In genomic region chr4:153485374-153485773, GRCh38 we compare ENCODE assay signal across 15 cellular contexts. TPM values are rescaled to one million over a fixed set of nuclear protein-coding genes. Genes with fewer than 3 reads are reported as not detected.
DNase-seq lines count a peak whose midpoint lies in the region; ATAC-seq and TF ChIP-seq lines count a peak whose summit lies in the region.
"Had no signal": no experiment of that assay in that cellular context is flagged by ENCODE, and none has a peak within 500 bp of the region (broad histone marks: within the 10 kb centered on the region; RNA-seq: fewer than 3 reads in every experiment).

No MANE protein-coding gene starts in this region.

- peaks cover 39% of the 10 kb centered on the region for H3K36me3 Mint-ChIP-seq in CD8-positive, alpha-beta T cell
- peaks cover 25% of the 10 kb centered on the region for H3K36me3 Mint-ChIP-seq in activated naive CD8-positive, alpha-beta T cell treated with anti-CD3 and anti-CD28 coated beads for 36 hours
- H3K36me3 Mint-ChIP-seq in progenitor cell of endocrine pancreas (ENCODE audit: insufficient read depth): peaks cover 3% of the 10 kb centered on the region

- no peak overlapping the region for H3K27ac ChIP-seq in CD8-positive, alpha-beta T cell (ENCODE audit: low read depth, low read length)
- peak overlapping the region; percentile 44; the same call in 1 of the 2 replicates for H3K27ac ChIP-seq in GM23248
- no peak overlapping the region for H3K27ac ChIP-seq in SJCRH30
- H3K27ac ChIP-seq: VCaP had no signal

- no peak for ATAC-seq in CD8-positive, alpha-beta T cell
- ATAC-seq: activated T-cell treated with anti-CD3 and anti-CD28 coated beads, Interleukin-2, amount 50 U/mL, for 4 hours; effector memory CD8-positive, alpha-beta T cell; K562 had no signal

- H3K4me2 ChIP-seq in GM23248 (ENCODE audit: unreplicated experiment): no peak overlapping the region

- no peaks in the 10 kb centered on the region for H3K27me3 Mint-ChIP-seq in CD8-positive, alpha-beta T cell (ENCODE audit: low read depth)
- no peaks in the 10 kb centered on the region for H3K27me3 Mint-ChIP-seq in activated naive CD8-positive, alpha-beta T cell treated with anti-CD3 and anti-CD28 coated beads for 36 hours
- peaks cover 5% of the 10 kb centered on the region for H3K27me3 Mint-ChIP-seq in progenitor cell of endocrine pancreas
- H3K27me3 Mint-ChIP-seq: effector memory CD8-positive, alpha-beta T cell had no signal

- H3K79me2 ChIP-seq in GM23248 (ENCODE audit: insufficient read depth): peaks cover 9% of the 10 kb centered on the region; the same call in 1 of the 2 replicates

- 96 to 100% methylated on average over 1 of the region's 1 CpG for WGBS in GM23248 (ENCODE audit: low coverage in 1 of 2, low lambda C conversion rate in 2 of 2, missing lambda C conversion rate in 2 of 2), 2 experiments

- no peak for TF ChIP-seq CTCF in CD8-positive, alpha-beta T cell (IDR thresholded peaks at IDR 0.05)
- no peak for TF ChIP-seq CTCF in progenitor cell of endocrine pancreas (IDR thresholded peaks at IDR 0.05; ENCODE audit: unreplicated experiment)

- no peaks in the 10 kb centered on the region for H3K9me3 Mint-ChIP-seq in CD8-positive, alpha-beta T cell
- no peaks in the 10 kb centered on the region for H3K9me3 Mint-ChIP-seq in activated naive CD8-positive, alpha-beta T cell treated with anti-CD3 and anti-CD28 coated beads for 36 hours
- no peaks in the 10 kb centered on the region for H3K9me3 Mint-ChIP-seq in progenitor cell of endocrine pancreas (ENCODE audit: low read depth)
- H3K9me3 Mint-ChIP-seq: activated T-cell treated with anti-CD3 and anti-CD28 coated beads, Interleukin-2, amount 50 U/mL, for 4 hours; effector memory CD8-positive, alpha-beta T cell; nephron had no signal

- no peak overlapping the region for H2AFZ ChIP-seq in GM23248

- no peak for DNase-seq in CD8-positive, alpha-beta T cell
- DNase-seq in GM23248 (no peak), progenitor cell of endocrine pancreas (ENCODE audit: low spot score, unreplicated experiment) (no peak), NCI-H2196 treated with DMSO at 0.1 percent for 48 hours (lab: John Stamatoyannopoulos, UW; ENCODE audit: unreplicated experiment) (no peak), SJCRH30 (no peak)
- no peak for DNase-seq in activated naive CD8-positive, alpha-beta T cell treated with anti-CD3 and anti-CD28 coated beads for 36 hours
- DNase-seq in stimulated activated naive CD4-positive, alpha-beta T cell (lab: John Stamatoyannopoulos, UW): no peak
- DNase-seq: activated T-cell treated with anti-CD3 and anti-CD28 coated beads, Interleukin-2, amount 50 U/mL, for 4 hours; effector memory CD8-positive, alpha-beta T cell; NCI-H1436; NCI-H774; SHP77 had no signal

- POLR2A ChIA-PET in CD8-positive, alpha-beta T cell (lab: Charles Lee): interaction anchor here (1.9 to 2.1 kb wide), 2 partner anchors 12 to 37 kb away, joined by 6 to 11 read pairs; no protein-coding TSS in a partner anchor

- H3K27ac Mint-ChIP-seq in CD8-positive, alpha-beta T cell: peak overlapping the region; percentile 95
- peak overlapping the region; percentile 91 for H3K27ac Mint-ChIP-seq in activated naive CD8-positive, alpha-beta T cell treated with anti-CD3 and anti-CD28 coated beads for 36 hours
- peak overlapping the region; percentile 58 for H3K27ac Mint-ChIP-seq in progenitor cell of endocrine pancreas

- H3K9ac ChIP-seq in GM23248: no peak overlapping the region

- no peaks in the 10 kb centered on the region for H3K9me2 ChIP-seq in GM23248 (ENCODE audit: insufficient read depth)

- CTCF ChIA-PET in CD8-positive, alpha-beta T cell (lab: Charles Lee): interaction anchor here (0.6 to 4.8 kb wide), 4 partner anchors 19 to 358 kb away, joined by 3 to 26 read pairs (median 14); partner anchors contain the start of gene TMEM131L

- no peaks in the 10 kb centered on the region for H3K36me3 ChIP-seq in CD8-positive, alpha-beta T cell (ENCODE audit: insufficient read depth, low read length)
- no peaks in the 10 kb centered on the region for H3K36me3 ChIP-seq in GM23248 (ENCODE audit: low read depth)
- peaks cover 22% of the 10 kb centered on the region for H3K36me3 ChIP-seq in SJCRH30

- intact Hi-C loops in CD8-positive, alpha-beta T cell (cut with DNase I, micrococcal nuclease): loop anchor here (5.0 kb wide), 2 partner anchors 37 to 87 kb away; no protein-coding TSS in a partner anchor

- peaks cover 18% of the 10 kb centered on the region for H3F3A ChIP-seq in GM23248 (ENCODE audit: insufficient read depth)

- H4K20me1 ChIP-seq in GM23248 (ENCODE audit: insufficient read depth): no peaks in the 10 kb centered on the region

- peaks cover 84% of the 10 kb centered on the region for H3K4me1 Mint-ChIP-seq in CD8-positive, alpha-beta T cell (ENCODE audit: low read depth)
- H3K4me1 Mint-ChIP-seq in activated naive CD8-positive, alpha-beta T cell treated with anti-CD3 and anti-CD28 coated beads for 36 hours: peaks cover 77% of the 10 kb centered on the region
- peaks cover 19% of the 10 kb centered on the region for H3K4me1 Mint-ChIP-seq in progenitor cell of endocrine pancreas (ENCODE audit: low read depth)

- no peak overlapping the region for H3K4me3 ChIP-seq in CD8-positive, alpha-beta T cell (ENCODE audit: low read depth, low read length)
- H3K4me3 ChIP-seq in GM23248 (no peak overlapping the region), SJCRH30 (no peak overlapping the region)
- H3K4me3 ChIP-seq: K562 had no signal

- no peaks in the 10 kb centered on the region for H3K9me3 ChIP-seq in CD8-positive, alpha-beta T cell (ENCODE audit: low read length)
- H3K9me3 ChIP-seq in GM23248 (ENCODE audit: low read depth): no peaks in the 10 kb centered on the region
- H3K9me3 ChIP-seq in SJCRH30 (replicated peaks): no peaks in the 10 kb centered on the region

- no peaks in the 10 kb centered on the region for H3K27me3 ChIP-seq in CD8-positive, alpha-beta T cell (ENCODE audit: insufficient read depth, low read length)
- H3K27me3 ChIP-seq in GM23248 (replicated peaks; ENCODE audit: insufficient read depth): no peaks in the 10 kb centered on the region
- no peaks in the 10 kb centered on the region for H3K27me3 ChIP-seq in SJCRH30

- peaks cover 79% of the 10 kb centered on the region for H3K4me1 ChIP-seq in CD8-positive, alpha-beta T cell (ENCODE audit: insufficient read depth, low read length)
- H3K4me1 ChIP-seq in GM23248 (ENCODE audit: insufficient read depth) (peaks cover 39% of the 10 kb centered on the region), SJCRH30 (peaks cover 35% of the 10 kb centered on the region)

- H3K4me3 Mint-ChIP-seq in CD8-positive, alpha-beta T cell: no peak overlapping the region
- no peak overlapping the region for H3K4me3 Mint-ChIP-seq in activated naive CD8-positive, alpha-beta T cell treated with anti-CD3 and anti-CD28 coated beads for 36 hours
- H3K4me3 Mint-ChIP-seq in progenitor cell of endocrine pancreas (ENCODE audit: low read depth): no peak overlapping the region
- H3K4me3 Mint-ChIP-seq: activated T-cell treated with anti-CD3 and anti-CD28 coated beads, Interleukin-2, amount 50 U/mL, for 4 hours; nephron had no signal

- in situ Hi-C loops in GM23248 (cut with MboI): no loop called here

RNA-seq across cellular contexts. Expression of gene TMEM131L, which starts 19.2 kb away (rescaled TPM):
- total RNA-seq in CD8-positive, alpha-beta T cell: 10 to 100 TPM; 80.8 to 83.1 TPM
- 5.7 and 11.1 TPM in 2 replicates for total RNA-seq in GM23248 (2014; rRNA removed; shearing (Covaris generic))
- polyA plus RNA-seq in GM23248 (2016; fragmentation: Nextera tagmentation; extraction: Ambion mirVana): 8.7 and 10.2 TPM in 2 replicates
- total RNA-seq in activated naive CD8-positive, alpha-beta T cell treated with anti-CD3 and anti-CD28 coated beads for 36 hours: 10 to 100 TPM; 45.4 to 48.1 TPM
- 18.1 and 18.9 TPM in 2 replicates for total RNA-seq in progenitor cell of endocrine pancreas
- total RNA-seq in SJCRH30 (2014; rRNA removed; shearing (Covaris generic)): 55.0 and 61.3 TPM in 2 replicates
